ENCODE assay signal across 1 cellular context in genomic region chr11:11982461-11982860, GRCh38.
TF ChIP-seq lines count a peak whose summit lies in the region.

No MANE protein-coding gene starts in this region.

TF ChIP-seq in HepG2, 621 proteins besides CTCF, POLR2A, EP300 and RAD21:
- TF ChIP-seq ADNP (CRISPR knock-in tag; IDR thresholded peaks at IDR 0.05) (no peak), CREB1 (IDR thresholded peaks at IDR 0.05) (no peak), CREB1 (CRISPR knock-in tag; IDR thresholded peaks at IDR 0.05) (no peak), PRPF4 (IDR thresholded peaks at IDR 0.05; ENCODE audit: low read depth, low read length, poor library complexity, severe bottlenecking) (no peak), ZSCAN31 (CRISPR knock-in tag; IDR thresholded peaks at IDR 0.05; ENCODE audit: low read depth) (no peak), ZBTB25 (CRISPR knock-in tag; IDR thresholded peaks at IDR 0.05) (no peak), ZNF749 (CRISPR knock-in tag; IDR thresholded peaks at IDR 0.05; ENCODE audit: borderline replicate concordance) (no peak), NKX3-1 (CRISPR knock-in tag; IDR thresholded peaks at IDR 0.05) (no peak), ELF1 (CRISPR knock-in tag; IDR thresholded peaks at IDR 0.05) (no peak)
- TF ChIP-seq, protein P1, sequence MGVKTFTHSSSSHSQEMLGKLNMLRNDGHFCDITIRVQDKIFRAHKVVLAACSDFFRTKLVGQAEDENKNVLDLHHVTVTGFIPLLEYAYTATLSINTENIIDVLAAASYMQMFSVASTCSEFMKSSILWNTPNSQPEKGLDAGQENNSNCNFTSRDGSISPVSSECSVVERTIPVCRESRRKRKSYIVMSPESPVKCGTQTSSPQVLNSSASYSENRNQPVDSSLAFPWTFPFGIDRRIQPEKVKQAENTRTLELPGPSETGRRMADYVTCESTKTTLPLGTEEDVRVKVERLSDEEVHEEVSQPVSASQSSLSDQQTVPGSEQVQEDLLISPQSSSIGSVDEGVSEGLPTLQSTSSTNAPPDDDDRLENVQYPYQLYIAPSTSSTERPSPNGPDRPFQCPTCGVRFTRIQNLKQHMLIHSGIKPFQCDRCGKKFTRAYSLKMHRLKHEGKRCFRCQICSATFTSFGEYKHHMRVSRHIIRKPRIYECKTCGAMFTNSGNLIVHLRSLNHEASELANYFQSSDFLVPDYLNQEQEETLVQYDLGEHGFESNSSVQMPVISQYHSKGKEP (CRISPR knock-in tag; IDR thresholded peaks at IDR 0.05), result no peak
TF ChIP-seq in HepG2: peak in this region for 0.
